Comparison of ENCODE assay signal across 19 cellular contexts in the genomic region with DNA sequence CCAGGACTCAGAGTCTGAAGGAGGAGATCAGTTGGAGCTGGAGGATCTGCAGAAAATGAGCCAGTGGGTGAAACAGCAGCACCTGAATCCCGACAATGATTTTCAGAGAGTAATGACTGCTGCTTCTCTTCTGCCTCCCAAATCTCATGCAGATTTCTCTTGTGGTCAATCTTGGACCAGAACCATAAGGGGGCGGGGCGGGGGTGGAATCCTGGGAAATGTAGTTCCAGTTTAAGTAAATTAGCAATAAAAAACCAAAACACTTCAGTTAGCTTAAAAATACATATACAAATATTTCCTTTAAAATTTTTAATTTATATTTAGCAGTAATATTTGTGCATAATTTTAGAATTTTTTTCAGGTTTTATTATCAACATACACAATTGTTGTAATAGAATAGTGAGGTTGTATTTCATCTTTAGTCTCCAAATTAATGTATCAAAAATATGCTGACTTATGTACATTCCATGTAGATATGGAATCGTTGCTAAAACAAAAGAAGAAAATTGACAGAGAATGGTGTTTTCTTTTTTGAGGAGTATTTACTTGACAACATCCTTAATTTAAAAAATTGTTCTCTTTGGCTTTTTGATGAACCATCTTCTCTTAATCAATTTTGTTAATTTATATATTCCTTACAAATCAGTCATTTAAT.
"Had no signal": no experiment of that assay in that cellular context is flagged by ENCODE, and none has a peak within 500 bp of the region (broad histone marks: within the 10 kb centered on the region; RNA-seq: fewer than 3 reads in every experiment).

No MANE protein-coding gene starts in this region.

- H3K4me1 ChIP-seq: adrenal gland, esophagus muscularis mucosa, gastrocnemius medialis, sigmoid colon had no signal

- H3K9me3 ChIP-seq: adrenal gland, esophagus muscularis mucosa, gastrocnemius medialis, sigmoid colon, thoracic aorta had no signal

- DNase-seq: activated CD8-positive, alpha-beta memory T cell treated with anti-CD3 and anti-CD28 coated beads, Interleukin-2, amount 50 U/mL, for 4 hours; activated naive CD4-positive, alpha-beta T cell; activated T-cell treated with anti-CD3 and anti-CD28 coated beads, Interleukin-2, amount 50 U/mL, for 4 hours; adrenal gland; central memory CD4-positive, alpha-beta T cell; effector memory CD4-positive, alpha-beta T cell; gastrocnemius medialis; hippocampal formation; islet precursor cell; left cardiac atrium; nucleus accumbens; sigmoid colon; stimulated activated CD4-positive, alpha-beta T cell treated with anti-CD3 and anti-CD28 coated beads, Interleukin-4, amount 100 ng/mL, for 1 hour; stimulated activated naive CD4-positive, alpha-beta T cell; T-helper 1 cell had no signal

- H3K27ac ChIP-seq: adrenal gland, esophagus muscularis mucosa, gastrocnemius medialis, sigmoid colon, thoracic aorta had no signal

- H3K4me3 ChIP-seq: adrenal gland, esophagus muscularis mucosa, gastrocnemius medialis, sigmoid colon, thoracic aorta had no signal

- ATAC-seq: activated T-cell treated with anti-CD3 and anti-CD28 coated beads, Interleukin-2, amount 50 U/mL, for 4 hours; gastrocnemius medialis; left cardiac atrium; WTC11 had no signal

- H3K27me3 ChIP-seq: adrenal gland, esophagus muscularis mucosa, gastrocnemius medialis, sigmoid colon had no signal

- H3K36me3 ChIP-seq: adrenal gland, esophagus muscularis mucosa, gastrocnemius medialis, sigmoid colon, thoracic aorta had no signal

- FAIRE-seq: astrocyte had no signal
